Comparison of ENCODE assay signal across 9 cellular contexts in genomic region chr17:74748279-74748528, GRCh38. TPM values are rescaled to one million over a fixed set of nuclear protein-coding genes. Genes with fewer than 3 reads are reported as not detected.
DNase-seq lines count a peak whose midpoint lies in the region; ATAC-seq, FAIRE-seq and TF ChIP-seq lines count a peak whose summit lies in the region.
"Had no signal": no experiment of that assay in that cellular context is flagged by ENCODE, and none has a peak within 500 bp of the region (broad histone marks: within the 10 kb centered on the region; RNA-seq: fewer than 3 reads in every experiment).

No MANE protein-coding gene starts in this region.

- no peak overlapping the region for H3K9ac ChIP-seq in HUES6 (ENCODE audit: low read length)

- H3K36me3 ChIP-seq in HUES6 (ENCODE audit: control insufficient read depth, insufficient read depth, low read length) (no peaks in the 10 kb centered on the region), neuron (ENCODE audit: insufficient read depth, low read length) (no peaks in the 10 kb centered on the region)

- TF ChIP-seq CTCF in choroid plexus epithelial cell (conservative IDR thresholded peaks at IDR 0.05; ENCODE audit: low read depth, low read length) = no peak

- H3K4me1 ChIP-seq in HUES6 (ENCODE audit: control insufficient read depth, insufficient read depth, low read length) (peaks cover 59% of the 10 kb centered on the region), neuron (ENCODE audit: insufficient read depth, low read length) (peaks cover 25% of the 10 kb centered on the region)

- no peak for ATAC-seq in HG03457 (IDR thresholded peaks at IDR 0.05; ENCODE audit: unreplicated experiment)
- ATAC-seq in HG03108 (IDR thresholded peaks at IDR 0.05; ENCODE audit: unreplicated experiment) = no peak

- no peaks in the 10 kb centered on the region for H3K9me3 ChIP-seq in HUES6 (ENCODE audit: control insufficient read depth, insufficient read depth, low read depth, low read length)
- no peaks in the 10 kb centered on the region for H3K9me3 ChIP-seq in neuron (ENCODE audit: low read length)

- FAIRE-seq in RCC 7860 (lab: Jason Lieb, UNC) = no peak

- no peak overlapping the region for H3K27ac ChIP-seq in HUES6 (ENCODE audit: low read depth, low read length)

- DNase-seq in Caki2 (ENCODE audit: low read depth) (peak; percentile 92), choroid plexus epithelial cell (ENCODE audit: low read depth) (no peak), T1000 (lab: John Stamatoyannopoulos, UW) (no peak), RCC 7860 (ENCODE audit: low spot score) (no peak)

- H2AFZ ChIP-seq in neuron (ENCODE audit: low read depth, low read length) = no peak overlapping the region

- in situ Hi-C loops in Caki2 (cut with HindIII; ENCODE audit: low pct_unique_long_range_greater_than_20kb, low sequenced_read_pairs) = no loop called here

- H3K27me3 ChIP-seq in HUES6 (ENCODE audit: control insufficient read depth, insufficient read depth, low read length) (no peaks in the 10 kb centered on the region), neuron (ENCODE audit: insufficient read depth, low read length) (no peaks in the 10 kb centered on the region)

- H3K4me3 ChIP-seq in HUES6 (ENCODE audit: low read depth, low read length) = peak overlapping the region; percentile 43
- H3K4me3 ChIP-seq in choroid plexus epithelial cell (ENCODE audit: low read depth, low read length) = peak overlapping the region; percentile 61
- peak overlapping the region; percentile 29 for H3K4me3 ChIP-seq in neuron (ENCODE audit: low read length)

RNA-seq across cellular contexts. Expression of gene NHERF1, which starts 0.2 kb away (rescaled TPM):
- 5.2 and 21.0 TPM in 2 replicates for total RNA-seq in Caki2 (2014; rRNA removed; shearing (Covaris generic); ENCODE audit: low replicate concordance)

RNA-seq across cellular contexts. Expression of gene RAB37, which starts 11.1 kb away (rescaled TPM):
- not detected in 2 replicates for total RNA-seq in Caki2 (2014; rRNA removed; shearing (Covaris generic); ENCODE audit: low replicate concordance)
- total RNA-seq: myocyte had no signal

RNA-seq across cellular contexts. Expression of gene NAT9, which starts 27.9 kb away (rescaled TPM):
- 36.6 and 36.8 TPM in 2 replicates for total RNA-seq in Caki2 (2014; rRNA removed; shearing (Covaris generic); ENCODE audit: low replicate concordance)

RNA-seq across cellular contexts. Expression of gene CD300LF, which starts 35.5 kb away (rescaled TPM):
- total RNA-seq in Caki2 (2014; rRNA removed; shearing (Covaris generic); ENCODE audit: low replicate concordance) = not detected in 2 replicates
- total RNA-seq: myocyte had no signal
